ENCODE assay signal across 15 cellular contexts in genomic region chr7:112990619-112991018, GRCh38.
DNase-seq lines count a peak whose midpoint lies in the region; ATAC-seq, FAIRE-seq and TF ChIP-seq lines count a peak whose summit lies in the region.
"Had no signal": no experiment of that assay in that cellular context is flagged by ENCODE, and none has a peak within 500 bp of the region (broad histone marks: within the 10 kb centered on the region; RNA-seq: fewer than 3 reads in every experiment).

No MANE protein-coding gene starts in this region.

- no peak overlapping the region for H3K27ac ChIP-seq in PC-3 (ENCODE audit: low read length)
- H3K27ac ChIP-seq: ascending aorta, vagina had no signal

- DNase-seq in H54 (ENCODE audit: insufficient read length, low spot score) (no peak), PC-3 (peak; percentile 34), epithelial cell of proximal tubule (ENCODE audit: low read depth) (peak; percentile 16), renal cortical epithelial cell (ENCODE audit: low read depth) (peak; percentile 70), BE2C (no peak)
- DNase-seq: activated CD4-positive, alpha-beta T cell treated with anti-CD3 and anti-CD28 coated beads, Interleukin-2, amount 50 U/mL, for 4 hours; GF-D8; NCI-H187 treated with DMSO at 0.1 percent for 48 hours; NCI-H524; stimulated activated naive CD4-positive, alpha-beta T cell had no signal

- peak; percentile 95 for FAIRE-seq in H54 (lab: Jason Lieb, UNC)
- FAIRE-seq: GM18507 had no signal

- H3K4me1 ChIP-seq in PC-3 (ENCODE audit: insufficient read depth, low read length) (peaks cover 11% of the 10 kb centered on the region; the same call in 1 of the 2 replicates), BE2C (no peaks in the 10 kb centered on the region)
- H3K4me1 ChIP-seq: vagina had no signal

- no peaks in the 10 kb centered on the region for H3K36me3 ChIP-seq in PC-3 (ENCODE audit: low read depth, low read length)
- H3K36me3 ChIP-seq in BE2C, result no peaks in the 10 kb centered on the region
- H3K36me3 ChIP-seq: ascending aorta, vagina had no signal

- no peak overlapping the region for H3K4me2 ChIP-seq in PC-3 (ENCODE audit: low read length)

- no peak overlapping the region for H3K9ac ChIP-seq in PC-3 (ENCODE audit: low read length)

- H3K4me3 ChIP-seq in PC-3 (ENCODE audit: low read length) (no peak overlapping the region), epithelial cell of proximal tubule (ENCODE audit: low read depth, low read length) (no peak overlapping the region), BE2C (ENCODE audit: low read depth, low read length) (no peak overlapping the region)
- H3K4me3 ChIP-seq: ascending aorta, vagina had no signal

- no peak overlapping the region for H2AFZ ChIP-seq in PC-3 (ENCODE audit: low read length)

- TF ChIP-seq CTCF in PC-3 (conservative IDR thresholded peaks at IDR 0.05; ENCODE audit: low read depth, low read length), result no peak
- no peak for TF ChIP-seq CTCF in epithelial cell of proximal tubule (conservative IDR thresholded peaks at IDR 0.05; ENCODE audit: low read depth, low read length)
- no peak for TF ChIP-seq CTCF in BE2C (IDR thresholded peaks at IDR 0.05; ENCODE audit: low read depth, low read length)

- H3K9me3 ChIP-seq in PC-3 (ENCODE audit: low read length) (no peaks in the 10 kb centered on the region), BE2C (no peaks in the 10 kb centered on the region)
- H3K9me3 ChIP-seq: ascending aorta, vagina had no signal

- POLR2A ChIA-PET in PC-3 (lab: Charles Lee; ENCODE audit: unreplicated experiment), result no interaction called here

- intact Hi-C loops in PC-3 (cut with micrococcal nuclease), result no loop called here

- no peaks in the 10 kb centered on the region for H3K79me2 ChIP-seq in PC-3 (ENCODE audit: low read length)

- H3K27me3 ChIP-seq in PC-3 (ENCODE audit: low read length) (no peaks in the 10 kb centered on the region), BE2C (no peaks in the 10 kb centered on the region)
- H3K27me3 ChIP-seq: ascending aorta, vagina had no signal

- no peak for TF ChIP-seq POLR2A in H54 (IDR thresholded peaks at IDR 0.05; ENCODE audit: low read depth, low read length)

- no peaks in the 10 kb centered on the region for H4K20me1 ChIP-seq in PC-3 (ENCODE audit: low read length)

- CTCF ChIA-PET in PC-3 (lab: Charles Lee), result no interaction called here

- no TSS peak for BruUV-seq in PC-3 (replicated peaks; lab: Mats Ljungman, UMichigan)

- no peaks in the 10 kb centered on the region for H3K9me2 ChIP-seq in PC-3 (replicated peaks; ENCODE audit: low read length)

- H3F3A ChIP-seq in PC-3 (ENCODE audit: low read length, unreplicated experiment), result no peaks in the 10 kb centered on the region

- ATAC-seq in PC-3 (peak; percentile 56), HG02623 (IDR thresholded peaks at IDR 0.05; ENCODE audit: unreplicated experiment) (no peak), HG02610 (IDR thresholded peaks at IDR 0.05; ENCODE audit: unreplicated experiment) (no peak)

Comparison
In these comparisons a context has a peak if more than half of its experiments do, and no peak if none do; other contexts are left out.
1. DNase-seq: peak in PC-3 (single experiment), epithelial cell of proximal tubule (single experiment) and renal cortical epithelial cell (single experiment); none in H54 (single experiment) and BE2C (single experiment).